Comparison of ENCODE assay signal across 34 cellular contexts in genomic region chr17:51955245-51955644, GRCh38.
"Had no signal": no experiment of that assay in that cellular context is flagged by ENCODE, and none has a peak within 500 bp of the region (broad histone marks: within the 10 kb centered on the region; RNA-seq: fewer than 3 reads in every experiment).

No MANE protein-coding gene starts in this region.

- DNase-seq: Karpas-422, Kasumi-1, MG63, MM.1S, MV-4-11, NCI-H1048, NCI-H1092, NCI-H1092 treated with DMSO at 0.1 percent for 48 hours, NCI-H1105, NCI-H1105 treated with DMSO at 0.1 percent for 48 hours, NCI-H1417, NCI-H1417 treated with DMSO at 0.1 percent for 48 hours, NCI-H1436, NCI-H1436 treated with DMSO at 0.1 percent for 48 hours, NCI-H146, NCI-H1694, NCI-H1694 treated with DMSO at 0.1 percent for 48 hours, NCI-H187 treated with DMSO at 0.1 percent for 48 hours, NCI-H1930, NCI-H2029, NCI-H2029 treated with DMSO at 0.1 percent for 48 hours, NCI-H2081, NCI-H2081 treated with DMSO at 0.1 percent for 48 hours, NCI-H2107, NCI-H2171, NCI-H2171 treated with DMSO at 0.1 percent for 48 hours, NCI-H2227 treated with DMSO at 0.1 percent for 48 hours, NCI-H226, NCI-H345, NCI-H446, NCI-H446 treated with DMSO at 0.1 percent for 48 hours, NCI-H510A, NCI-H510A treated with DMSO at 0.1 percent for 48 hours, NCI-H524 had no signal

- H3K4me3 ChIP-seq: MG63 had no signal

- H3K9me3 ChIP-seq: MG63 had no signal

- H3K36me3 ChIP-seq: MG63 had no signal

- H3K27me3 ChIP-seq: MG63 had no signal
